In the genomic region with DNA sequence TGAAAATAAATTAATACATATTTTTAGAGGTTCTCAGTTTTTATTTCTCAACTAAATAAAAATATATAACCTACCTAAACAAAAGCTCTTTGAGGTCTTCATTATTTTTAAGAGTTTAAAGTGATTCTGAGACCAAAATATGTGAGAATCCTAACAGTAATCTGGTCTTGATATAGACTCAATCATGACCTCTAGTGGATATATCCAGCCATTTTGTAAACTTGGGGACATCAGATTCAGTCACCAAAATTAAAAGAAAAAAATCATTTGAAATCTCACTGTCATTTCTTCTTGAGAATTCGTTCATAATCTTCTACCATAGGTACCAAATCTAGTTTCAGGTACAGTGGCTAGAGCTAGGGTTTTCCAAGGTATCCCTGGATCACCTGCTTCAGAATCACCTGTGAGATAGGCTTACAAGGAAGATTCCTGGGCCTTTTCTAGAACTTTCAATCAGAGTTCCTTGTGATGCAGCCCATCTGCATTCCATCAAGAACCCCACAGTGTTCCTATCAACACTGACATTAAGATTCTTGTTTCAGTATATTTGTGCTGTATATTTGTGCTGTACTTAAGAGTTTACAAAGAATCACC, we compare ENCODE assay signal across 8 cellular contexts.
DNase-seq lines count a peak whose midpoint lies in the region; ATAC-seq and TF ChIP-seq lines count a peak whose summit lies in the region.

No MANE protein-coding gene starts in this region.

- peak overlapping the region; percentile 34 for H3K4me2 ChIP-seq in PC-3 (ENCODE audit: low read length)

- peaks cover 0 to 1% (median 0%) of the 10 kb centered on the region in 3 donors for H3K36me3 Mint-ChIP-seq in immature natural killer cell
- H3K36me3 Mint-ChIP-seq in CD8-positive, alpha-beta memory T cell: no peaks in the 10 kb centered on the region

- H3K36me3 ChIP-seq in PC-3 (ENCODE audit: low read depth, low read length): no peaks in the 10 kb centered on the region
- no peaks in the 10 kb centered on the region for H3K36me3 ChIP-seq in CD8-positive, alpha-beta memory T cell (ENCODE audit: insufficient read depth, low read length)

- intact Hi-C loops in PC-3 (cut with micrococcal nuclease): loop anchor here (1.0 to 5.0 kb wide), 6 partner anchors 54 to 1211 kb away; no protein-coding TSS in a partner anchor

- H3K9me2 ChIP-seq in PC-3 (replicated peaks; ENCODE audit: low read length): no peaks in the 10 kb centered on the region

- peaks cover 34% of the 10 kb centered on the region for H3K4me1 ChIP-seq in PC-3 (ENCODE audit: insufficient read depth, low read length)
- no peaks in the 10 kb centered on the region for H3K4me1 ChIP-seq in CD8-positive, alpha-beta memory T cell (ENCODE audit: insufficient read depth, low read length)

- no TSS peak for BruUV-seq in PC-3 (replicated peaks; lab: Mats Ljungman, UMichigan)

- no peaks in the 10 kb centered on the region for H3K9me3 ChIP-seq in PC-3 (ENCODE audit: low read length)
- no peaks in the 10 kb centered on the region for H3K9me3 ChIP-seq in CD8-positive, alpha-beta memory T cell (ENCODE audit: low read length)

- ATAC-seq in GM19035 (IDR thresholded peaks at IDR 0.05; ENCODE audit: unreplicated experiment) (peak; percentile 51), PC-3 (no peak)

- no peaks in the 10 kb centered on the region for H3K27me3 Mint-ChIP-seq in immature natural killer cell (ENCODE audit: low read depth in 3 of 3)
- H3K27me3 Mint-ChIP-seq in CD8-positive, alpha-beta memory T cell: no peaks in the 10 kb centered on the region

- DNase-seq in PC-3 (peak; percentile 59), globus pallidus (ENCODE audit: low spot score) (peak; percentile 4), islet precursor cell (no peak), immature natural killer cell (no peak), 8988T (no peak)
- DNase-seq in CD8-positive, alpha-beta memory T cell: no peak

- POLR2A ChIA-PET in PC-3 (lab: Charles Lee; ENCODE audit: unreplicated experiment): no interaction called here
- POLR2A ChIA-PET in CD8-positive, alpha-beta memory T cell (lab: Charles Lee): no interaction called here

- no peak overlapping the region for H2AFZ ChIP-seq in PC-3 (ENCODE audit: low read length)

- peaks cover 5% of the 10 kb centered on the region for H3F3A ChIP-seq in PC-3 (ENCODE audit: low read length, unreplicated experiment)

- peak; percentile 81 for TF ChIP-seq CTCF in 22Rv1 (IDR thresholded peaks at IDR 0.05)
- TF ChIP-seq CTCF in PC-3 (conservative IDR thresholded peaks at IDR 0.05; ENCODE audit: low read depth, low read length): peak; percentile 77

- no peak overlapping the region for H3K27ac Mint-ChIP-seq in immature natural killer cell
- H3K27ac Mint-ChIP-seq in CD8-positive, alpha-beta memory T cell: no peak overlapping the region

- peaks cover 0 to 13% (median 4%) of the 10 kb centered on the region in 6 donors for H3K9me3 Mint-ChIP-seq in immature natural killer cell
- peaks cover 0 to 2% (median 2%) of the 10 kb centered on the region in 5 donors for H3K9me3 Mint-ChIP-seq in CD8-positive, alpha-beta memory T cell

- no peak overlapping the region for H3K27ac ChIP-seq in 22Rv1
- H3K27ac ChIP-seq in PC-3 (ENCODE audit: low read length): peak overlapping the region; percentile 15; the same call in 1 of the 2 replicates
- no peak overlapping the region for H3K27ac ChIP-seq in CD8-positive, alpha-beta memory T cell (ENCODE audit: low read depth, low read length)

- no peak overlapping the region for H3K9ac ChIP-seq in PC-3 (ENCODE audit: low read length)

- CTCF ChIA-PET in PC-3 (lab: Charles Lee): no interaction called here
- CTCF ChIA-PET in CD8-positive, alpha-beta memory T cell (lab: Charles Lee): no interaction called here

- H3K27me3 ChIP-seq in PC-3 (ENCODE audit: low read length): no peaks in the 10 kb centered on the region
- no peaks in the 10 kb centered on the region for H3K27me3 ChIP-seq in CD8-positive, alpha-beta memory T cell (ENCODE audit: insufficient read depth, low read length, poor library complexity, severe bottlenecking)

- no peaks in the 10 kb centered on the region for H4K20me1 ChIP-seq in PC-3 (ENCODE audit: low read length)

- no peaks in the 10 kb centered on the region for H3K79me2 ChIP-seq in PC-3 (ENCODE audit: low read length)

- no peaks in the 10 kb centered on the region for H3K4me1 Mint-ChIP-seq in immature natural killer cell
- H3K4me1 Mint-ChIP-seq in CD8-positive, alpha-beta memory T cell: no peaks in the 10 kb centered on the region

- H3K4me3 Mint-ChIP-seq in immature natural killer cell: no peak overlapping the region
- no peak overlapping the region for H3K4me3 Mint-ChIP-seq in CD8-positive, alpha-beta memory T cell

- H3K4me3 ChIP-seq in PC-3 (ENCODE audit: low read length): no peak overlapping the region
- no peak overlapping the region for H3K4me3 ChIP-seq in CD8-positive, alpha-beta memory T cell (ENCODE audit: low read length)

Comparison
In these comparisons a context has a peak if more than half of its experiments do, and no peak if none do; other contexts are left out.
1. DNase-seq: peak in PC-3 (single experiment) and globus pallidus (single experiment); none in islet precursor cell (single experiment), immature natural killer cell (0 of 3), 8988T (single experiment) and CD8-positive, alpha-beta memory T cell (0 of 5).